Comparison of ENCODE assay signal across 8 cellular contexts in genomic region chr11:63829823-63830489, GRCh38. TPM values are rescaled to one million over a fixed set of nuclear protein-coding genes. Genes with fewer than 3 reads are reported as not detected.
DNase-seq lines count a peak whose midpoint lies in the region; ATAC-seq, FAIRE-seq and TF ChIP-seq lines count a peak whose summit lies in the region.

No MANE protein-coding gene starts in this region.

- BruUV-seq in Caco-2 (replicated peaks; lab: Mats Ljungman, UMichigan), result no TSS peak

- DNase-seq in Caco-2 (peak; percentile 55 to 64), HCEC 1CT (peak; percentile 29), UCSD-AML1 (lab: John Stamatoyannopoulos, UW; ENCODE audit: unreplicated experiment) (peak; percentile 45), kidney (peak; percentile 44), aorta (no peak)

- H3K27me3 ChIP-seq in Caco-2 (replicated peaks; ENCODE audit: control insufficient read depth, insufficient read depth, low read length) (no peaks in the 10 kb centered on the region), aorta (ENCODE audit: control insufficient read depth in 1 of 2, insufficient read depth in 2 of 2, low read length in 1 of 2) (no peaks in the 10 kb centered on the region)

- no peak overlapping the region for H3K27ac ChIP-seq in kidney (ENCODE audit: low read depth in 2 of 2, low read length in 2 of 2)
- no peak overlapping the region for H3K27ac ChIP-seq in aorta (ENCODE audit: low read depth in 1 of 2, low read length in 2 of 2)

- no peak for ATAC-seq in aorta (ENCODE audit: low FRiP score)
- no peak for ATAC-seq in GM21381 (IDR thresholded peaks at IDR 0.05; ENCODE audit: unreplicated experiment)
- no peak for ATAC-seq in GM18511 (IDR thresholded peaks at IDR 0.05; ENCODE audit: unreplicated experiment)
- no peak for ATAC-seq in HG02642 (IDR thresholded peaks at IDR 0.05; ENCODE audit: poor library complexity, unreplicated experiment)

- no peak overlapping the region for H3K27ac Mint-ChIP-seq in Caco-2 (ENCODE audit: unreplicated experiment)

- H3K9me3 ChIP-seq in Caco-2 (no peaks in the 10 kb centered on the region), kidney (ENCODE audit: control insufficient read depth in 1 of 2, low read length in 2 of 2) (no peaks in the 10 kb centered on the region), aorta (ENCODE audit: control insufficient read depth, low read length) (no peaks in the 10 kb centered on the region)

- TF ChIP-seq CTCF in Caco-2 (IDR thresholded peaks at IDR 0.05; ENCODE audit: insufficient read depth in 1 of 2, low read depth in 1 of 2, low read length in 1 of 2, severe bottlenecking in 1 of 2, unreplicated experiment in 1 of 2) (peak; percentile 45 to 62), kidney (IDR thresholded peaks at IDR 0.05; ENCODE audit: borderline replicate concordance, extremely low read depth, insufficient read depth) (peak; percentile 28)

- H3K4me3 ChIP-seq in Caco-2 (ENCODE audit: low read depth, low read length), result no peak overlapping the region
- H3K4me3 ChIP-seq in kidney (ENCODE audit: low read length in 2 of 2), result no peak overlapping the region
- H3K4me3 ChIP-seq in aorta (ENCODE audit: low read length in 2 of 2), result no peak overlapping the region

- H3K4me1 ChIP-seq in Caco-2, result no peaks in the 10 kb centered on the region
- no peaks in the 10 kb centered on the region for H3K4me1 ChIP-seq in kidney (ENCODE audit: control insufficient read depth in 1 of 2, insufficient read depth in 1 of 2, low read depth in 1 of 2, low read length in 2 of 2)
- no peaks in the 10 kb centered on the region for H3K4me1 ChIP-seq in aorta (ENCODE audit: control insufficient read depth in 1 of 2, insufficient read depth in 2 of 2, low read length in 2 of 2)

- H3K9ac ChIP-seq in kidney (ENCODE audit: low read length in 2 of 2), result no peak overlapping the region

- no peak overlapping the region for H3K4me3 Mint-ChIP-seq in Caco-2 (ENCODE audit: unreplicated experiment)

- H3K27me3 Mint-ChIP-seq in Caco-2 (ENCODE audit: insufficient read depth, unreplicated experiment), result no peaks in the 10 kb centered on the region

- no peaks in the 10 kb centered on the region for H3K9me3 Mint-ChIP-seq in Caco-2 (ENCODE audit: unreplicated experiment)

- FAIRE-seq in kidney (lab: Jason Lieb, UNC), result no peak

- CTCF ChIA-PET in Caco-2 (lab: Charles Lee), result interaction anchor here (0.6 to 1.1 kb wide), 5 partner anchors 9 to 115 kb away, joined by 3 to 7 read pairs (median 3); partner anchors contain the start of genes MARK2 and ZFTA

- no peaks in the 10 kb centered on the region for H3K4me1 Mint-ChIP-seq in Caco-2 (ENCODE audit: low read depth, unreplicated experiment)

- intact Hi-C loops in Caco-2 (cut with micrococcal nuclease; ENCODE audit: unreplicated experiment) (loop anchor here (5.0 kb wide), 1 partner anchor 63 kb away; the partner anchor contains the start of gene ZFTA), kidney (cut with DNase I) (no loop called here), aorta (cut with DNase I) (no loop called here)

- POLR2A ChIA-PET in Caco-2 (lab: Charles Lee), result no interaction called here

- H3K36me3 ChIP-seq in Caco-2 (ENCODE audit: control insufficient read depth, insufficient read depth, low read length), result peaks cover 3% of the 10 kb centered on the region
- peaks cover 7 to 9% of the 10 kb centered on the region in 2 donors for H3K36me3 ChIP-seq in kidney (ENCODE audit: control insufficient read depth in 1 of 2, insufficient read depth in 2 of 2, low read length in 2 of 2)
- no peaks in the 10 kb centered on the region for H3K36me3 ChIP-seq in aorta (ENCODE audit: control insufficient read depth in 1 of 2, insufficient read depth in 2 of 2, low read length in 1 of 2)

- WGBS in aorta, 2 donors, result 66 to 71% methylated on average over 8 of the region's 8 CpGs

- peaks cover 29% of the 10 kb centered on the region for H3K36me3 Mint-ChIP-seq in Caco-2 (ENCODE audit: insufficient read depth, unreplicated experiment)

RNA-seq across cellular contexts. Expression of gene MARK2, which starts 9.0 kb away (rescaled TPM):
- 63.5 and 64.5 TPM in 2 replicates for total RNA-seq in Caco-2 (2022)
- total RNA-seq in kidney, result 42.6 TPM
- polyA plus RNA-seq in kidney (ENCODE audit: insufficient read depth, low read depth, low replicate concordance), result 11.7 TPM
- total RNA-seq in aorta, result 10 to 100 TPM; 29.6 to 32.5 TPM
- polyA plus RNA-seq in aorta, result 1 to 10 TPM; 8.1 to 8.2 TPM

RNA-seq across cellular contexts. Expression of gene SPINDOC, which starts 16.7 kb away (rescaled TPM):
- 71.2 and 72.1 TPM in 2 replicates for total RNA-seq in Caco-2 (2022)
- total RNA-seq in kidney, result 10.9 TPM
- 14.2 TPM for polyA plus RNA-seq in kidney (ENCODE audit: insufficient read depth, low read depth, low replicate concordance)
- 10 to 100 TPM; 18.3 to 20.6 TPM for total RNA-seq in aorta
- polyA plus RNA-seq in aorta, result 10 to 100 TPM in 1 of 2 donors, 1 to 10 TPM in 1; 7.1 to 12.6 TPM

Comparison
In these comparisons a context has a peak if more than half of its experiments do, and no peak if none do; other contexts are left out.
1. DNase-seq: peak in Caco-2 (2 of 2), HCEC 1CT (single experiment), UCSD-AML1 (single experiment) and kidney (single experiment); none in aorta (0 of 2).